In the genomic region with DNA sequence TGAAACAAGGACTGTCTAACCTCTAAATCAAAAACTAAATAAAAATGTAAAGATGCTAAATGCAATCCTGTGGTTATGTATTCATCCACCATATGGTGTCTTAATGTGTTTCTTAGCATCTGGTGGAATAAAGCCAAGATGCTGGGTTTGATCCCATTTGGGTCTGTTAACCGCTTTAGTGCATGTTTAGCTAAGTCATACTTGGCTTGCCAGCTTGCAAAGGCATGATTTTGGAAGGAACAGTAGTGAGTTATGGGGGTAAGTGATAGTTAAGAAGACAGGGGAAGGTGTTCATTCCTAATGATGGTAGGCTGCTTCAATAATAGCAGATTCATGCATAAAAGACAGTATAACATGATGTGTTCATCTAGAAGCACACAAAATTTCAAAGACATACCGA, we compare ENCODE assay signal across 21 cellular contexts.
"Had no signal": no experiment of that assay in that cellular context is flagged by ENCODE, and none has a peak within 500 bp of the region (broad histone marks: within the 10 kb centered on the region; RNA-seq: fewer than 3 reads in every experiment).

No MANE protein-coding gene starts in this region.

- H3K4me3 ChIP-seq: breast epithelium, esophagus muscularis mucosa, gastrocnemius medialis, sigmoid colon had no signal

- H3K27ac ChIP-seq: breast epithelium, esophagus muscularis mucosa, gastrocnemius medialis, sigmoid colon, VCaP had no signal

- H3K27me3 ChIP-seq: breast epithelium, esophagus muscularis mucosa, gastrocnemius medialis, sigmoid colon had no signal

- H3K4me1 ChIP-seq: breast epithelium, gastrocnemius medialis, sigmoid colon had no signal

- H3K36me3 ChIP-seq: breast epithelium, esophagus muscularis mucosa, gastrocnemius medialis, sigmoid colon had no signal

- DNase-seq: activated CD4-positive, CD25-positive, alpha-beta regulatory T cell treated with anti-CD3 and anti-CD28 coated beads, Interleukin-2, amount 50 U/mL, for 72 hours; activated CD8-positive, alpha-beta memory T cell treated with anti-CD3 and anti-CD28 coated beads for 24 hours; activated effector memory CD4-positive, alpha-beta T cell treated with anti-CD3 and anti-CD28 coated beads, Interleukin-2, amount 50 U/mL, for 16 hours; activated naive CD4-positive, alpha-beta T cell treated with anti-CD3 and anti-CD28 coated beads, Interleukin-2, amount 50 U/mL, for 16 hours; activated T-cell treated with anti-CD3 and anti-CD28 coated beads, Interleukin-2, amount 50 U/mL, for 72 hours; aorta; cerebellar nuclear complex; cortex of kidney; effector CD4-positive, alpha-beta T cell; gastrocnemius medialis; head of caudate nucleus; nephron progenitor cell; nucleus accumbens; posterior cingulate gyrus; sigmoid colon; stimulated activated CD8-positive, alpha-beta memory T cell treated with anti-CD3 and anti-CD28 coated beads, Interleukin-4, amount 100 ng/mL, for 48 hours; stimulated activated naive CD4-positive, alpha-beta T cell had no signal

- ATAC-seq: activated T-cell treated with anti-CD3 and anti-CD28 coated beads, Interleukin-2, amount 50 U/mL, for 72 hours; left lobe of liver had no signal

- H3K9me3 ChIP-seq: breast epithelium, esophagus muscularis mucosa, gastrocnemius medialis, sigmoid colon had no signal
